Comparison of ENCODE assay signal across 24 cellular contexts in genomic region chr22:47734511-47734910, GRCh38.
A peak's percentile ranks its signal among the peaks of the same experiment; 100 is the strongest.
DNase-seq lines count a peak whose midpoint lies in the region; TF ChIP-seq lines count a peak whose summit lies in the region.
"Had no signal": no experiment of that assay in that cellular context is flagged by ENCODE, and none has a peak within 500 bp of the region (broad histone marks: within the 10 kb centered on the region; RNA-seq: fewer than 3 reads in every experiment).

No MANE protein-coding gene starts in this region.

- H2BK5ac ChIP-seq in mesenchymal stem cell (ENCODE audit: low read depth, low read length, poor library complexity, severe bottlenecking) (no peak overlapping the region), neuronal stem cell (ENCODE audit: low read length) (no peak overlapping the region)

- H3K14ac ChIP-seq in mesenchymal stem cell (ENCODE audit: low read length in 2 of 2) (no peak overlapping the region), neuronal stem cell (ENCODE audit: low read length) (no peak overlapping the region)

- H3K27me3 ChIP-seq in esophagus muscularis mucosa = peaks cover 0 to 9% (median 0%) of the 10 kb centered on the region in 4 donors
- H3K27me3 ChIP-seq in mesenchymal stem cell (ENCODE audit: control insufficient read depth in 1 of 2, insufficient read depth in 1 of 2, low read length in 2 of 2) = no peaks in the 10 kb centered on the region
- no peaks in the 10 kb centered on the region for H3K27me3 ChIP-seq in neuronal stem cell (ENCODE audit: control insufficient read depth in 3 of 3, insufficient read depth in 3 of 3, low read depth in 1 of 3, low read length in 3 of 3)
- peaks cover 38% of the 10 kb centered on the region for H3K27me3 ChIP-seq in left ventricle myocardium inferior (ENCODE audit: low read depth)
- no peaks in the 10 kb centered on the region for H3K27me3 ChIP-seq in neural progenitor cell
- H3K27me3 ChIP-seq: BE2C, BLaER1 had no signal

- no peaks in the 10 kb centered on the region for H4K20me1 ChIP-seq in neural progenitor cell (ENCODE audit: low read depth)
- H4K20me1 ChIP-seq: BLaER1 had no signal

- H4K91ac ChIP-seq in mesenchymal stem cell (ENCODE audit: low read length) = peak overlapping the region; percentile 15
- no peak overlapping the region for H4K91ac ChIP-seq in neuronal stem cell (ENCODE audit: low read depth, low read length, poor library complexity)

- DNase-seq in cerebellar cortex (ENCODE audit: low spot score) (peak; percentile 52), esophagus muscularis mucosa (ENCODE audit: extremely low spot score) (peak; percentile 84), mesenchymal stem cell (no peak), neuronal stem cell (ENCODE audit: low spot score) (no peak), left ventricle myocardium inferior (no peak), neural progenitor cell (ENCODE audit: low spot score) (no peak), NCI-H1048 (lab: John Stamatoyannopoulos, UW) (no peak), midbrain (lab: John Stamatoyannopoulos, UW) (no peak)
- DNase-seq: 8988T; ACHN; BE2C; CD4-positive, alpha-beta memory T cell; CD4-positive, CD25-positive, alpha-beta regulatory T cell; CD8-positive, alpha-beta memory T cell; COR-L47; DMS 273 treated with DMSO at 0.1 percent for 48 hours; DMS153; DMS53; DMS79; DND-41; EL; GF-D8 had no signal

- TF ChIP-seq EP300 in esophagus muscularis mucosa (IDR thresholded peaks at IDR 0.05) = no peak

- no peak overlapping the region for H3K4me3 Mint-ChIP-seq in neural progenitor cell
- H3K4me3 Mint-ChIP-seq: CD14-positive monocyte; CD4-positive, alpha-beta memory T cell; CD4-positive, CD25-positive, alpha-beta regulatory T cell; CD8-positive, alpha-beta memory T cell had no signal

- TF ChIP-seq POLR2A in esophagus muscularis mucosa (IDR thresholded peaks at IDR 0.05; ENCODE audit: low read depth) = no peak

- H3K23ac ChIP-seq in mesenchymal stem cell (ENCODE audit: low read length in 2 of 2) = no peak overlapping the region
- H3K23ac ChIP-seq in neuronal stem cell (ENCODE audit: low read depth, low read length, poor library complexity) = peak overlapping the region; percentile 6

- H3K4me1 ChIP-seq in esophagus muscularis mucosa = no peaks in the 10 kb centered on the region
- no peaks in the 10 kb centered on the region for H3K4me1 ChIP-seq in mesenchymal stem cell (ENCODE audit: control insufficient read depth, insufficient read depth, low read depth, low read length)
- peaks cover 0 to 4% of the 10 kb centered on the region in 2 donors for H3K4me1 ChIP-seq in neuronal stem cell (ENCODE audit: control insufficient read depth in 2 of 2, insufficient read depth in 1 of 2, low read depth in 1 of 2, low read length in 2 of 2)
- no peaks in the 10 kb centered on the region for H3K4me1 ChIP-seq in left ventricle myocardium inferior
- H3K4me1 ChIP-seq in neural progenitor cell = peaks cover 6% of the 10 kb centered on the region
- H3K4me1 ChIP-seq: BE2C had no signal

- peaks cover 4% of the 10 kb centered on the region for H3K4me1 Mint-ChIP-seq in neural progenitor cell
- H3K4me1 Mint-ChIP-seq: CD14-positive monocyte; CD4-positive, alpha-beta memory T cell; CD4-positive, CD25-positive, alpha-beta regulatory T cell; CD8-positive, alpha-beta memory T cell had no signal

- H3K36me3 ChIP-seq in esophagus muscularis mucosa = no peaks in the 10 kb centered on the region
- H3K36me3 ChIP-seq in mesenchymal stem cell (ENCODE audit: control insufficient read depth in 1 of 2, insufficient read depth in 2 of 2, low read depth in 1 of 2, low read length in 2 of 2) = no peaks in the 10 kb centered on the region
- H3K36me3 ChIP-seq in neuronal stem cell (replicated peaks in 1 of 2; ENCODE audit: control insufficient read depth in 2 of 2, insufficient read depth in 2 of 2, low read length in 2 of 2) = no peaks in the 10 kb centered on the region
- no peaks in the 10 kb centered on the region for H3K36me3 ChIP-seq in left ventricle myocardium inferior
- no peaks in the 10 kb centered on the region for H3K36me3 ChIP-seq in neural progenitor cell
- H3K36me3 ChIP-seq: BE2C, BLaER1 had no signal

- H3K4me3 ChIP-seq in esophagus muscularis mucosa = no peak overlapping the region
- H3K4me3 ChIP-seq in mesenchymal stem cell (ENCODE audit: insufficient read depth in 1 of 2, low read depth in 1 of 2, low read length in 2 of 2) = peak overlapping the region in 1 of 2 experiments; percentile 26
- no peak overlapping the region for H3K4me3 ChIP-seq in neuronal stem cell (ENCODE audit: low read length in 2 of 2)
- no peak overlapping the region for H3K4me3 ChIP-seq in left ventricle myocardium inferior
- H3K4me3 ChIP-seq in neural progenitor cell = no peak overlapping the region
- H3K4me3 ChIP-seq: BLaER1 had no signal

- H2BK120ac ChIP-seq in mesenchymal stem cell (ENCODE audit: low read depth, low read length) (no peak overlapping the region), neuronal stem cell (ENCODE audit: low read depth, low read length) (no peak overlapping the region)

- H3K27ac Mint-ChIP-seq in neural progenitor cell = no peak overlapping the region
- H3K27ac Mint-ChIP-seq: CD14-positive monocyte; CD4-positive, alpha-beta memory T cell; CD4-positive, CD25-positive, alpha-beta regulatory T cell; CD8-positive, alpha-beta memory T cell had no signal

- H2BK15ac ChIP-seq in mesenchymal stem cell (ENCODE audit: low read depth, poor library complexity, severe bottlenecking) = no peak overlapping the region
- H2BK15ac ChIP-seq in neuronal stem cell (ENCODE audit: low read length) = no peak overlapping the region

- no peaks in the 10 kb centered on the region for H3F3A ChIP-seq in neural progenitor cell (ENCODE audit: low read depth)

- no peak overlapping the region for H2AK5ac ChIP-seq in mesenchymal stem cell (ENCODE audit: low read length, severe bottlenecking)
- no peak overlapping the region for H2AK5ac ChIP-seq in neuronal stem cell (ENCODE audit: low read depth, low read length)

- H3K79me2 ChIP-seq in neural progenitor cell (ENCODE audit: low read depth) = no peaks in the 10 kb centered on the region

- H3K9me3 Mint-ChIP-seq in neural progenitor cell = peaks cover 19% of the 10 kb centered on the region

- H4K8ac ChIP-seq in mesenchymal stem cell (ENCODE audit: low read length) (no peak overlapping the region), neuronal stem cell (ENCODE audit: low read depth, low read length) (no peak overlapping the region)

- H3K4me2 ChIP-seq in mesenchymal stem cell (ENCODE audit: low read length, poor library complexity, severe bottlenecking) (no peak overlapping the region), neuronal stem cell (ENCODE audit: insufficient read depth, low read length, poor library complexity, severe bottlenecking) (no peak overlapping the region), neural progenitor cell (no peak overlapping the region)
- H3K4me2 ChIP-seq: BLaER1 had no signal

- H3K79me1 ChIP-seq in mesenchymal stem cell (replicated peaks; ENCODE audit: low read length, poor library complexity, severe bottlenecking) = no peaks in the 10 kb centered on the region
- no peaks in the 10 kb centered on the region for H3K79me1 ChIP-seq in neuronal stem cell (ENCODE audit: low read depth, low read length)

- H3K18ac ChIP-seq in mesenchymal stem cell (ENCODE audit: low read depth in 1 of 2, low read length in 2 of 2) (no peak overlapping the region), neuronal stem cell (ENCODE audit: low read length) (no peak overlapping the region)

- H2BK12ac ChIP-seq in mesenchymal stem cell (ENCODE audit: low read length in 2 of 2) (no peak overlapping the region), neuronal stem cell (ENCODE audit: low read length) (no peak overlapping the region)

- no peak overlapping the region for H3K9ac ChIP-seq in mesenchymal stem cell (ENCODE audit: low read length)
- H3K9ac ChIP-seq in neuronal stem cell (ENCODE audit: low read depth, low read length, poor library complexity) = no peak overlapping the region
- H3K9ac ChIP-seq in neural progenitor cell = no peak overlapping the region
- H3K9ac ChIP-seq: BLaER1 had no signal

- TF ChIP-seq CTCF in esophagus muscularis mucosa (IDR thresholded peaks at IDR 0.05) = no peak
- no peak for TF ChIP-seq CTCF in left ventricle myocardium inferior (IDR thresholded peaks at IDR 0.05; ENCODE audit: borderline replicate concordance)
- no peak for TF ChIP-seq CTCF in neural progenitor cell (IDR thresholded peaks at IDR 0.05)

- H2AFZ ChIP-seq in mesenchymal stem cell (ENCODE audit: low read depth, low read length) = no peak overlapping the region
- no peak overlapping the region for H2AFZ ChIP-seq in neuronal stem cell (ENCODE audit: low read length)
- no peak overlapping the region for H2AFZ ChIP-seq in neural progenitor cell (replicated peaks)

- peaks cover 3% of the 10 kb centered on the region for H3K27me3 Mint-ChIP-seq in neural progenitor cell (ENCODE audit: insufficient read depth, low read depth)
- H3K27me3 Mint-ChIP-seq: CD4-positive, alpha-beta memory T cell; CD4-positive, CD25-positive, alpha-beta regulatory T cell had no signal

- H3K4ac ChIP-seq in mesenchymal stem cell (ENCODE audit: low read depth in 1 of 2, low read length in 2 of 2) (no peak overlapping the region), neuronal stem cell (ENCODE audit: low read length) (no peak overlapping the region)

- no peak overlapping the region for H3K27ac ChIP-seq in esophagus muscularis mucosa (replicated peaks in 1 of 4)
- H3K27ac ChIP-seq in mesenchymal stem cell (ENCODE audit: low read length, poor library complexity, severe bottlenecking) = no peak overlapping the region
- no peak overlapping the region for H3K27ac ChIP-seq in neuronal stem cell (replicated peaks; ENCODE audit: low read length)
- no peak overlapping the region for H3K27ac ChIP-seq in left ventricle myocardium inferior (replicated peaks)
- no peak overlapping the region for H3K27ac ChIP-seq in neural progenitor cell
- H3K27ac ChIP-seq: BLaER1 had no signal

- no peaks in the 10 kb centered on the region for H3K36me3 Mint-ChIP-seq in neural progenitor cell
- H3K36me3 Mint-ChIP-seq: CD14-positive monocyte; CD4-positive, alpha-beta memory T cell; CD4-positive, CD25-positive, alpha-beta regulatory T cell had no signal

- H3K9me3 ChIP-seq in esophagus muscularis mucosa = peaks cover 0 to 12% (median 11%) of the 10 kb centered on the region in 4 donors
- peaks cover 5% of the 10 kb centered on the region for H3K9me3 ChIP-seq in mesenchymal stem cell (ENCODE audit: control insufficient read depth, low read length)
- H3K9me3 ChIP-seq in neuronal stem cell (replicated peaks in 1 of 2; ENCODE audit: control insufficient read depth in 2 of 2, insufficient read depth in 1 of 2, low read depth in 1 of 2, low read length in 2 of 2) = peaks cover 0 to 6% of the 10 kb centered on the region in 2 donors
- peaks cover 24% of the 10 kb centered on the region for H3K9me3 ChIP-seq in left ventricle myocardium inferior (replicated peaks)
- H3K9me3 ChIP-seq in neural progenitor cell (ENCODE audit: low read depth) = no peaks in the 10 kb centered on the region
- H3K9me3 ChIP-seq: BE2C had no signal

- intact Hi-C loops in esophagus muscularis mucosa (cut with DNase I) (no loop called here), left ventricle myocardium inferior (cut with micrococcal nuclease) (no loop called here)

- WGBS in esophagus muscularis mucosa = 92% methylated on average over 6 of the region's 7 CpGs
- WGBS in mesenchymal stem cell = 76% methylated on average over 7 of the region's 7 CpGs
- WGBS in neuronal stem cell (ENCODE audit: extremely low coverage in 2 of 2, insufficient read length in 2 of 2, insufficient replicate concordance in 1 of 2), 2 donors = no CpG with 5 or more reads among the region's 7 CpGs

Comparison
In these comparisons a context has a peak if more than half of its experiments do, and no peak if none do; other contexts are left out.
1. DNase-seq: peak in cerebellar cortex (single experiment) and esophagus muscularis mucosa (single experiment); none in mesenchymal stem cell (single experiment), neuronal stem cell (single experiment), left ventricle myocardium inferior (single experiment), neural progenitor cell (single experiment), NCI-H1048 (single experiment) and midbrain (single experiment).